Comparison of ENCODE assay signal across 22 cellular contexts in genomic region chr6:143586557-143586956, GRCh38.
DNase-seq lines count a peak whose midpoint lies in the region; ATAC-seq and TF ChIP-seq lines count a peak whose summit lies in the region.
"Had no signal": no experiment of that assay in that cellular context is flagged by ENCODE, and none has a peak within 500 bp of the region (broad histone marks: within the 10 kb centered on the region; RNA-seq: fewer than 3 reads in every experiment).

No MANE protein-coding gene starts in this region.

- H3K27me3 ChIP-seq in endodermal cell (ENCODE audit: control insufficient read depth, insufficient read depth, low read length, poor library complexity, severe bottlenecking) (no peaks in the 10 kb centered on the region), mesendoderm (ENCODE audit: insufficient read depth, low read length, poor library complexity) (no peaks in the 10 kb centered on the region)
- H3K27me3 ChIP-seq: BLaER1 had no signal

- no peak overlapping the region for H3K4ac ChIP-seq in mesendoderm (ENCODE audit: low read depth, low read length)

- no peaks in the 10 kb centered on the region for H3K27me3 Mint-ChIP-seq in endodermal cell (ENCODE audit: insufficient read depth)
- H3K27me3 Mint-ChIP-seq: B cell; CD4-positive, CD25-positive, alpha-beta regulatory T cell had no signal

- no peaks in the 10 kb centered on the region for H3K79me2 ChIP-seq in mesendoderm (ENCODE audit: control insufficient read depth, insufficient read depth, low read length)

- H2BK5ac ChIP-seq in mesendoderm (ENCODE audit: low read length), result no peak overlapping the region

- H3K9ac ChIP-seq in endodermal cell (ENCODE audit: extremely low read depth, low read length, poor library complexity, severe bottlenecking) (no peak overlapping the region), mesendoderm (ENCODE audit: low read length) (no peak overlapping the region)
- H3K9ac ChIP-seq: BLaER1 had no signal

- no peaks in the 10 kb centered on the region for H3K4me1 ChIP-seq in endodermal cell (ENCODE audit: control insufficient read depth, insufficient read depth, low read length)
- peaks cover 6% of the 10 kb centered on the region for H3K4me1 ChIP-seq in mesendoderm (ENCODE audit: control insufficient read depth, low read depth, low read length)
- H3K4me1 ChIP-seq: BLaER1, Caco-2 had no signal

- H3K4me1 Mint-ChIP-seq in endodermal cell, result peaks cover 16% of the 10 kb centered on the region
- H3K4me1 Mint-ChIP-seq: B cell had no signal

- no peaks in the 10 kb centered on the region for H3K36me3 Mint-ChIP-seq in endodermal cell (ENCODE audit: low read depth)
- H3K36me3 Mint-ChIP-seq: CD8-positive, alpha-beta T cell had no signal

- 85 to 96% methylated on average over 3 to 6 of the region's 6 CpGs for WGBS in endodermal cell (ENCODE audit: insufficient coverage in 1 of 2, insufficient read length in 1 of 2), 2 experiments
- WGBS in mesendoderm (ENCODE audit: extremely low coverage, insufficient coverage, low lambda C conversion rate), result no CpG with 5 or more reads among the region's 6 CpGs

- H3K4me2 ChIP-seq in mesendoderm (ENCODE audit: low read length), result no peak overlapping the region
- H3K4me2 ChIP-seq: BLaER1 had no signal

- no peak overlapping the region for H3K23ac ChIP-seq in mesendoderm (ENCODE audit: low read length)

- H3K27ac ChIP-seq in endodermal cell (ENCODE audit: low read depth, low read length) (no peak overlapping the region), mesendoderm (ENCODE audit: low read depth, low read length) (no peak overlapping the region)
- H3K27ac ChIP-seq: 22Rv1, BLaER1, C4-2B had no signal

- ATAC-seq in GM21515 (IDR thresholded peaks at IDR 0.05; ENCODE audit: unreplicated experiment), result no peak
- ATAC-seq: CD8-positive, alpha-beta T cell; GM12878; HCT116 had no signal

- peaks cover 9% of the 10 kb centered on the region for H3K9me3 ChIP-seq in endodermal cell (ENCODE audit: control insufficient read depth, low read length)
- H3K9me3 ChIP-seq: Caco-2 had no signal

- no peak overlapping the region for H2AK5ac ChIP-seq in mesendoderm (ENCODE audit: low read length)

- no peak overlapping the region for H4K5ac ChIP-seq in mesendoderm (ENCODE audit: low read length)

- no peak overlapping the region for H3K18ac ChIP-seq in mesendoderm (ENCODE audit: low read length)

- H2BK120ac ChIP-seq in mesendoderm (ENCODE audit: low read depth, low read length), result no peak overlapping the region

- TF ChIP-seq CTCF in endodermal cell (conservative IDR thresholded peaks at IDR 0.05), result no peak

- no peaks in the 10 kb centered on the region for H3K36me3 ChIP-seq in endodermal cell (ENCODE audit: control insufficient read depth, insufficient read depth, low read length)
- no peaks in the 10 kb centered on the region for H3K36me3 ChIP-seq in mesendoderm (ENCODE audit: control insufficient read depth, insufficient read depth, low read length)

- DNase-seq in NCI-H82 (lab: John Stamatoyannopoulos, UW) (peak; percentile 7), NCI-H82 treated with DMSO at 0.1 percent for 48 hours (lab: John Stamatoyannopoulos, UW; ENCODE audit: unreplicated experiment) (no peak), endodermal cell (peak; percentile 67), mesendoderm (peak; percentile 86), NCI-H1436 (lab: John Stamatoyannopoulos, UW) (no peak), UCSD-AML1 (lab: John Stamatoyannopoulos, UW; ENCODE audit: unreplicated experiment) (no peak)
- DNase-seq in stimulated activated naive CD4-positive, alpha-beta T cell treated with Interleukin-2 at 50 U/mL for 16 hours (lab: John Stamatoyannopoulos, UW), result no peak
- DNase-seq: Caco-2; CD4-positive, CD25-positive, alpha-beta regulatory T cell; CD8-positive, alpha-beta T cell; DMS 273 treated with DMSO at 0.1 percent for 48 hours; DMS79; EL; GDM1; H7 had no signal

- H3K27ac Mint-ChIP-seq in endodermal cell, result no peak overlapping the region
- H3K27ac Mint-ChIP-seq: B cell; CD8-positive, alpha-beta T cell had no signal

- H3K79me1 ChIP-seq in mesendoderm (ENCODE audit: low read length), result no peaks in the 10 kb centered on the region

- no peak overlapping the region for H2BK15ac ChIP-seq in mesendoderm (replicated peaks; ENCODE audit: low read depth)

- no peak overlapping the region for H4K8ac ChIP-seq in mesendoderm (ENCODE audit: low read depth, low read length)

- H3K4me3 ChIP-seq in endodermal cell (ENCODE audit: low read length) (no peak overlapping the region), mesendoderm (ENCODE audit: low read length) (no peak overlapping the region)
- H3K4me3 ChIP-seq: BLaER1, GM12878 had no signal

- no peak overlapping the region for H3K4me3 Mint-ChIP-seq in endodermal cell
- H3K4me3 Mint-ChIP-seq: B cell; CD4-positive, CD25-positive, alpha-beta regulatory T cell; CD8-positive, alpha-beta T cell had no signal

- no peaks in the 10 kb centered on the region for H3K9me3 Mint-ChIP-seq in endodermal cell
- H3K9me3 Mint-ChIP-seq: CD4-positive, CD25-positive, alpha-beta regulatory T cell; CD8-positive, alpha-beta T cell had no signal

- H3K56ac ChIP-seq in mesendoderm (ENCODE audit: low read length), result no peak overlapping the region

Comparison
In these comparisons a context has a peak if more than half of its experiments do, and no peak if none do; other contexts are left out.
1. DNase-seq: peak in NCI-H82 (single experiment), endodermal cell (single experiment) and mesendoderm (single experiment); none in NCI-H82 treated with DMSO at 0.1 percent for 48 hours (single experiment), NCI-H1436 (single experiment), stimulated activated naive CD4-positive, alpha-beta T cell treated with Interleukin-2 at 50 U/mL for 16 hours (single experiment) and UCSD-AML1 (single experiment).